ENCODE assay signal across 26 cellular contexts in genomic region chr6:119950681-119951080, GRCh38.
"Had no signal": no experiment of that assay in that cellular context is flagged by ENCODE, and none has a peak within 500 bp of the region (broad histone marks: within the 10 kb centered on the region; RNA-seq: fewer than 3 reads in every experiment).

No MANE protein-coding gene starts in this region.

- DNase-seq: kidney glomerular epithelial cell; left colon; left lung; lower lobe of right lung; mammary epithelial cell; mesenchymal stem cell; naive thymus-derived CD8-positive, alpha-beta T cell; nucleus accumbens; pancreas; posterior cingulate gyrus; retina; right cardiac atrium; small intestine; spleen; stimulated activated CD4-positive, alpha-beta T cell treated with anti-CD3 and anti-CD28 coated beads, Interleukin-4, amount 100 ng/mL, for 4 hours; stimulated activated CD8-positive, alpha-beta memory T cell treated with anti-CD3 and anti-CD28 coated beads, Interleukin-4, amount 100 ng/mL, for 48 hours; stimulated activated naive CD4-positive, alpha-beta T cell treated with Interleukin-2 at 50 U/mL for 16 hours; stimulated activated naive CD8-positive, alpha-beta T cell treated with anti-CD3 and anti-CD28 coated beads, Interleukin-15, amount 100 ng/mL, for 72 hours; substantia nigra; uterus had no signal

- ATAC-seq: left colon; left lung; lower lobe of right lung; naive thymus-derived CD8-positive, alpha-beta T cell; pancreas; right cardiac atrium; sciatic nerve; stimulated activated memory B cell treated with anti-CD40 and anti-IgM and Interleukin-4, amounts not matched to agents 10 μg/mL and 1 μg/mL and 100 μg/mL, for 72 hours; stimulated activated naive CD8-positive, alpha-beta T cell treated with anti-CD3 and anti-CD28 coated beads, Interleukin-15, amount 100 ng/mL, for 72 hours had no signal

- H3K4me1 ChIP-seq: left lung, lower lobe of right lung, pancreas, prostate gland, spleen, tibial nerve, uterus had no signal

- H3K4me3 ChIP-seq: hepatocyte, left lung, lower lobe of right lung, pancreas, prostate gland, spleen, tibial nerve, uterus had no signal

- FAIRE-seq: keratinocyte, pancreas, small intestine had no signal

- H3K27me3 ChIP-seq: hepatocyte, left lung, pancreas, spleen, tibial nerve, uterus had no signal

- H3K27ac ChIP-seq: hepatocyte, left lung, lower lobe of right lung, pancreas, prostate gland, spleen, tibial nerve, uterus had no signal

- H3K79me2 ChIP-seq: hepatocyte had no signal

- H3K4me2 ChIP-seq: hepatocyte had no signal

- H3K9me3 ChIP-seq: left lung, lower lobe of right lung, pancreas, prostate gland, uterus had no signal

- H3K36me3 ChIP-seq: left lung, lower lobe of right lung, pancreas, prostate gland, spleen, tibial nerve, uterus had no signal

- H2AFZ ChIP-seq: hepatocyte had no signal
